In genomic region chr1:3772027-3772714, GRCh38 we compare ENCODE assay signal across 8 cellular contexts. TPM values are rescaled to one million over a fixed set of nuclear protein-coding genes. Genes with fewer than 3 reads are reported as not detected.
A peak's percentile ranks its signal among the peaks of the same experiment; 100 is the strongest.
DNase-seq lines count a peak whose midpoint lies in the region; ATAC-seq and TF ChIP-seq lines count a peak whose summit lies in the region.

No MANE protein-coding gene starts in this region.

- POLR2A ChIA-PET in activated naive CD8-positive, alpha-beta T cell treated with anti-CD3 and anti-CD28 coated beads, Interleukin-2, amount 10 ng/mL, durations not matched to agents 7 days and 5 days (lab: Charles Lee): no interaction called here

- H3K36me3 Mint-ChIP-seq in IgD-negative memory B cell: peaks cover 1% of the 10 kb centered on the region
- no peaks in the 10 kb centered on the region for H3K36me3 Mint-ChIP-seq in activated naive CD8-positive, alpha-beta T cell treated with anti-CD3 and anti-CD28 coated beads, Interleukin-2, amount 10 ng/mL, durations not matched to agents 7 days and 5 days

- intact Hi-C loops in heart left ventricle (cut with DNase I) (no loop called here), prostate gland (cut with DNase I) (no loop called here), uterus (cut with DNase I; ENCODE audit: low total_unique reads) (no loop called here)

- H3K4me3 Mint-ChIP-seq in IgD-negative memory B cell: peak overlapping the region in 3 of 4 donors; percentile 74 to 90 (median 83)
- peak overlapping the region; percentile 60 for H3K4me3 Mint-ChIP-seq in activated naive CD8-positive, alpha-beta T cell treated with anti-CD3 and anti-CD28 coated beads, Interleukin-2, amount 10 ng/mL, durations not matched to agents 7 days and 5 days

- H3K4me3 ChIP-seq in heart left ventricle (peak overlapping the region; percentile 45 to 75 (median 64)), prostate gland (peak overlapping the region; percentile 55 to 58), uterus (peak overlapping the region; percentile 48 to 55)

- no peaks in the 10 kb centered on the region for H3K9me3 Mint-ChIP-seq in IgD-negative memory B cell
- H3K9me3 Mint-ChIP-seq in activated naive CD8-positive, alpha-beta T cell treated with anti-CD3 and anti-CD28 coated beads, Interleukin-2, amount 10 ng/mL, durations not matched to agents 7 days and 5 days: no peaks in the 10 kb centered on the region

- peak; percentile 61 for DNase-seq in CD1c-positive myeloid dendritic cell (ENCODE audit: extremely low spot score)
- DNase-seq in SW 1271 (lab: John Stamatoyannopoulos, UW): peak; percentile 32 to 68
- peak; percentile 87 for DNase-seq in activated naive CD8-positive, alpha-beta T cell treated with anti-CD3 and anti-CD28 coated beads, Interleukin-2, amount 10 ng/mL, durations not matched to agents 7 days and 5 days
- DNase-seq in heart left ventricle: peak; percentile 89 to 93 (median 93)
- peak; percentile 89 for DNase-seq in prostate gland (ENCODE audit: low spot score)
- DNase-seq in uterus: peak; percentile 91 to 95

- ATAC-seq in GM19467 (IDR thresholded peaks at IDR 0.05; ENCODE audit: unreplicated experiment): peak; percentile 55
- ATAC-seq in activated naive CD8-positive, alpha-beta T cell treated with anti-CD3 and anti-CD28 coated beads, Interleukin-2, amount 10 ng/mL, durations not matched to agents 7 days and 5 days (ENCODE audit: low read depth): peak; percentile 77
- peak; percentile 64 to 85 (median 81) for ATAC-seq in heart left ventricle

- H3K27ac Mint-ChIP-seq in IgD-negative memory B cell: no peak overlapping the region
- no peak overlapping the region for H3K27ac Mint-ChIP-seq in activated naive CD8-positive, alpha-beta T cell treated with anti-CD3 and anti-CD28 coated beads, Interleukin-2, amount 10 ng/mL, durations not matched to agents 7 days and 5 days

- peaks cover 4% of the 10 kb centered on the region for H3K27me3 Mint-ChIP-seq in IgD-negative memory B cell
- H3K27me3 Mint-ChIP-seq in activated naive CD8-positive, alpha-beta T cell treated with anti-CD3 and anti-CD28 coated beads, Interleukin-2, amount 10 ng/mL, durations not matched to agents 7 days and 5 days: peaks cover 2% of the 10 kb centered on the region

- WGBS in heart left ventricle, 4 donors: 0 to 1% (median 1%) methylated on average over 7 to 61 of the region's 61 CpGs
- under 1% methylated on average over 42 of the region's 61 CpGs for WGBS in prostate gland

- TF ChIP-seq POLR2A in heart left ventricle (IDR thresholded peaks at IDR 0.05): peak in 1 of 2 donors; percentile 61
- TF ChIP-seq POLR2A in prostate gland (IDR thresholded peaks at IDR 0.05): peak; percentile 36
- TF ChIP-seq POLR2A in uterus (IDR thresholded peaks at IDR 0.05): peak in 1 of 2 donors; percentile 58

- H3K27me3 ChIP-seq in heart left ventricle (peaks cover 0 to 7% (median 0%) of the 10 kb centered on the region in 9 donors), prostate gland (replicated peaks; ENCODE audit: insufficient read depth) (no peaks in the 10 kb centered on the region), uterus (no peaks in the 10 kb centered on the region)

- H3K4me1 ChIP-seq in heart left ventricle (peaks cover 0 to 56% (median 30%) of the 10 kb centered on the region in 12 donors), prostate gland (replicated peaks) (peaks cover 3% of the 10 kb centered on the region), uterus (peaks cover 0 to 10% of the 10 kb centered on the region in 2 donors)

- H3K27ac ChIP-seq in heart left ventricle (peak overlapping the region in 10 of 12 donors; percentile 17 to 90 (median 66)), prostate gland (peak overlapping the region; percentile 76 to 84), uterus (peak overlapping the region; percentile 70 to 94)

- H3K36me3 ChIP-seq in heart left ventricle: no peaks in the 10 kb centered on the region
- no peaks in the 10 kb centered on the region for H3K36me3 ChIP-seq in prostate gland
- no peaks in the 10 kb centered on the region for H3K36me3 ChIP-seq in uterus

- peaks cover 5% of the 10 kb centered on the region in 3 donors for H3K4me1 Mint-ChIP-seq in IgD-negative memory B cell
- H3K4me1 Mint-ChIP-seq in activated naive CD8-positive, alpha-beta T cell treated with anti-CD3 and anti-CD28 coated beads, Interleukin-2, amount 10 ng/mL, durations not matched to agents 7 days and 5 days: peaks cover 2% of the 10 kb centered on the region

- TF ChIP-seq CTCF in heart left ventricle (IDR thresholded peaks at IDR 0.05): no peak
- no peak for TF ChIP-seq CTCF in prostate gland (IDR thresholded peaks at IDR 0.05)
- TF ChIP-seq CTCF in uterus (IDR thresholded peaks at IDR 0.05): no peak

- no peaks in the 10 kb centered on the region for H3K9me3 ChIP-seq in heart left ventricle
- no peaks in the 10 kb centered on the region for H3K9me3 ChIP-seq in prostate gland
- H3K9me3 ChIP-seq in uterus: no peaks in the 10 kb centered on the region

RNA-seq across cellular contexts. Expression of gene SMIM1, which starts 0.4 kb away (rescaled TPM):
- polyA plus RNA-seq in IgD-negative memory B cell (not detected), heart left ventricle (10 to 100 TPM in 1 of 2 donors, 1 to 10 TPM in 1; 3.8 to 51.2 TPM)
- total RNA-seq in activated naive CD8-positive, alpha-beta T cell treated with anti-CD3 and anti-CD28 coated beads, Interleukin-2, amount 10 ng/mL, durations not matched to agents 7 days and 5 days: 1 to 10 TPM in 1 of 2 experiments, under 1 TPM in 1; 0.94 to 2.1 TPM
- total RNA-seq in heart left ventricle (10 to 100 TPM in 6 of 9 donors, 1 to 10 TPM in 3; 9.4 to 20.8 (median 11.7) TPM), prostate gland (100 to 1,000 TPM in 1 of 2 donors, 10 to 100 TPM in 1; 17.7 to 148 TPM), uterus (10 to 100 TPM in 1 of 4 donors, 1 to 10 TPM in 1, not detected in 2; 4.4 to 15.4 TPM)

RNA-seq across cellular contexts. Expression of gene CCDC27, which starts 19.9 kb away (rescaled TPM):
- polyA plus RNA-seq in IgD-negative memory B cell (not detected), heart left ventricle (not detected)
- total RNA-seq in activated naive CD8-positive, alpha-beta T cell treated with anti-CD3 and anti-CD28 coated beads, Interleukin-2, amount 10 ng/mL, durations not matched to agents 7 days and 5 days: not detected
- total RNA-seq in heart left ventricle (not detected), prostate gland (under 1 TPM in 1 of 2 donors, not detected in 1; 0.97 TPM), uterus (not detected)

RNA-seq across cellular contexts. Expression of gene LRRC47, which starts 24.1 kb away (rescaled TPM):
- polyA plus RNA-seq in IgD-negative memory B cell (21.4 TPM), heart left ventricle (10 to 100 TPM; 18.4 to 39.2 TPM)
- total RNA-seq in activated naive CD8-positive, alpha-beta T cell treated with anti-CD3 and anti-CD28 coated beads, Interleukin-2, amount 10 ng/mL, durations not matched to agents 7 days and 5 days: 10 to 100 TPM; 32.0 to 40.6 TPM
- total RNA-seq in heart left ventricle (10 to 100 TPM; 51.3 to 85.7 (median 68.8) TPM), prostate gland (10 to 100 TPM; 42.4 to 53.8 TPM), uterus (10 to 100 TPM; 19.0 to 44.7 (median 37.4) TPM)

Comparison
In these comparisons a context has a peak if more than half of its experiments do, and no peak if none do; other contexts are left out.
1. Peak in every context shown above with its lines: DNase-seq, ATAC-seq, H3K4me3 ChIP-seq and H3K27ac ChIP-seq.